Comparison of ENCODE assay signal across 33 cellular contexts in genomic region chr1:166612886-166613285, GRCh38.
DNase-seq lines count a peak whose midpoint lies in the region; ATAC-seq, FAIRE-seq and TF ChIP-seq lines count a peak whose summit lies in the region.
"Had no signal": no experiment of that assay in that cellular context is flagged by ENCODE, and none has a peak within 500 bp of the region (broad histone marks: within the 10 kb centered on the region; RNA-seq: fewer than 3 reads in every experiment).

No MANE protein-coding gene starts in this region.

- no peak for ATAC-seq in K562
- ATAC-seq: A549; CD8-positive, alpha-beta T cell had no signal

- no peaks in the 10 kb centered on the region for H3K27me3 Mint-ChIP-seq in endodermal cell (ENCODE audit: insufficient read depth)
- H3K27me3 Mint-ChIP-seq: B cell; CD4-positive, alpha-beta memory T cell; CD4-positive, alpha-beta T cell; CD8-positive, alpha-beta memory T cell had no signal

- H3K9me1 ChIP-seq in K562 (ENCODE audit: control insufficient read depth, insufficient read depth, low read length), result no peaks in the 10 kb centered on the region

- TF ChIP-seq CTCF in K562 (IDR thresholded peaks at IDR 0.05 in 2 of 3, conservative IDR thresholded peaks at IDR 0.05 in 1 of 3; ENCODE audit: insufficient read depth in 2 of 3, low read depth in 1 of 3, low read length in 3 of 3), result no peak
- TF ChIP-seq CTCF in endodermal cell (conservative IDR thresholded peaks at IDR 0.05), result no peak

- H3K4me2 ChIP-seq in K562 (ENCODE audit: insufficient read depth, low read length), result no peak overlapping the region
- H3K4me2 ChIP-seq: A549; BLaER1; BLaER1 treated with 17β-estradiol and CSF1 and Interleukin-3, amounts not matched to agents 10 nM and 100 nM had no signal

- intact Hi-C loops in K562 (cut with micrococcal nuclease), result no loop called here

- CTCF ChIA-PET in K562 (lab: Yijun Ruan, JAX; ENCODE audit: low intra/inter-chr PET ratio), result no interaction called here

- no peaks in the 10 kb centered on the region for H3K4me1 Mint-ChIP-seq in endodermal cell
- H3K4me1 Mint-ChIP-seq: B cell; CD14-positive monocyte; CD4-positive, alpha-beta memory T cell; CD4-positive, CD25-positive, alpha-beta regulatory T cell; CD8-positive, alpha-beta memory T cell had no signal

- no peaks in the 10 kb centered on the region for H3K9me3 Mint-ChIP-seq in endodermal cell
- H3K9me3 Mint-ChIP-seq: CD4-positive, alpha-beta memory T cell; CD4-positive, alpha-beta T cell; CD8-positive, alpha-beta memory T cell; CD8-positive, alpha-beta T cell had no signal

- TF ChIP-seq RAD21 in K562 (CRISPR knock-in tag; conservative IDR thresholded peaks at IDR 0.05 in 1 of 2, IDR thresholded peaks at IDR 0.05 in 1 of 2), result no peak

- H3K27ac Mint-ChIP-seq in endodermal cell, result no peak overlapping the region
- H3K27ac Mint-ChIP-seq: B cell; CD14-positive monocyte; CD4-positive, alpha-beta memory T cell; CD4-positive, alpha-beta T cell; CD4-positive, CD25-positive, alpha-beta regulatory T cell; CD8-positive, alpha-beta memory T cell; CD8-positive, alpha-beta T cell had no signal

- TF ChIP-seq EP300 in K562 (IDR thresholded peaks at IDR 0.05; ENCODE audit: low read length), result no peak

- POLR2A ChIA-PET in K562 (lab: Yijun Ruan, JAX), result no interaction called here

- no peak overlapping the region for H3K4me3 ChIP-seq in K562
- H3K4me3 ChIP-seq in endodermal cell (ENCODE audit: low read length), result no peak overlapping the region
- H3K4me3 ChIP-seq: A549; BLaER1; BLaER1 treated with 17β-estradiol and CSF1 and Interleukin-3, amounts not matched to agents 10 nM and 100 nM had no signal

- H3K79me2 ChIP-seq in K562 (ENCODE audit: control insufficient read depth, insufficient read depth, low read length), result no peaks in the 10 kb centered on the region

- DNase-seq in OCI-M1 (lab: John Stamatoyannopoulos, UW) (peak; percentile 8), K562 (ENCODE audit: extremely low read depth in 1 of 4, low spot score in 3 of 4) (no peak), NCI-H187 (lab: John Stamatoyannopoulos, UW) (no peak), endodermal cell (no peak)
- DNase-seq: 8988T; ACHN; AML-193; BE2C; C1 segment of cervical spinal cord; Caco-2; Calu3; CD4-positive, alpha-beta memory T cell; CD4-positive, alpha-beta T cell; CD4-positive, CD25-positive, alpha-beta regulatory T cell; CD8-positive, alpha-beta memory T cell; CD8-positive, alpha-beta T cell; COR-L47; DMS 273 treated with DMSO at 0.1 percent for 48 hours; DMS153; DMS53; DMS79; DMS79 treated with DMSO at 0.1 percent for 48 hours; DND-41; EL had no signal

- H3K4me1 ChIP-seq in K562 (replicated peaks in 1 of 2; ENCODE audit: control insufficient read depth in 2 of 2, insufficient read depth in 2 of 2, low read length in 2 of 2) (peaks cover 0 to 8% of the 10 kb centered on the region in 2 experiments; a peak in 3 of 5 replicates), endodermal cell (ENCODE audit: control insufficient read depth, insufficient read depth, low read length) (no peaks in the 10 kb centered on the region)
- H3K4me1 ChIP-seq: A549; BE2C; BLaER1; BLaER1 treated with 17β-estradiol and CSF1 and Interleukin-3, amounts not matched to agents 10 nM and 100 nM; Caco-2 had no signal

- H3K9me3 ChIP-seq in K562 (replicated peaks; ENCODE audit: control insufficient read depth, insufficient read depth, low read depth, low read length) (no peaks in the 10 kb centered on the region), endodermal cell (ENCODE audit: control insufficient read depth, low read length) (no peaks in the 10 kb centered on the region)
- H3K9me3 ChIP-seq: A549; BE2C; BLaER1; BLaER1 treated with 17β-estradiol and CSF1 and Interleukin-3, amounts not matched to agents 10 nM and 100 nM; Caco-2 had no signal

- no peak overlapping the region for H3K4me3 Mint-ChIP-seq in endodermal cell
- H3K4me3 Mint-ChIP-seq: B cell; CD14-positive monocyte; CD4-positive, alpha-beta memory T cell; CD4-positive, alpha-beta T cell; CD4-positive, CD25-positive, alpha-beta regulatory T cell; CD8-positive, alpha-beta memory T cell; CD8-positive, alpha-beta T cell had no signal

- in situ Hi-C loops in K562 (cut with MboI), result no loop called here

- H3K36me3 ChIP-seq in K562 (ENCODE audit: control insufficient read depth, insufficient read depth, low read length) (no peaks in the 10 kb centered on the region), endodermal cell (ENCODE audit: control insufficient read depth, insufficient read depth, low read length) (no peaks in the 10 kb centered on the region)
- H3K36me3 ChIP-seq: BE2C; BLaER1; BLaER1 treated with 17β-estradiol and CSF1 and Interleukin-3, amounts not matched to agents 10 nM and 100 nM had no signal

- no peaks in the 10 kb centered on the region for H4K20me1 ChIP-seq in K562 (replicated peaks; ENCODE audit: control insufficient read depth, insufficient read depth, low read length)
- H4K20me1 ChIP-seq: BLaER1; BLaER1 treated with 17β-estradiol and CSF1 and Interleukin-3, amounts not matched to agents 10 nM and 100 nM had no signal

- FAIRE-seq in K562 (lab: Jason Lieb, UNC), result peak; percentile 26
- FAIRE-seq: A204.1, A549, D721Med had no signal

- H2AFZ ChIP-seq in K562 (ENCODE audit: low read depth, low read length), result no peak overlapping the region

- H3K27me3 ChIP-seq in K562 (ENCODE audit: control insufficient read depth in 2 of 2, insufficient read depth in 2 of 2, low read length in 2 of 2), result no peaks in the 10 kb centered on the region
- H3K27me3 ChIP-seq in endodermal cell (ENCODE audit: control insufficient read depth, insufficient read depth, low read length, poor library complexity, severe bottlenecking), result no peaks in the 10 kb centered on the region
- H3K27me3 ChIP-seq: BE2C; BLaER1; BLaER1 treated with 17β-estradiol and CSF1 and Interleukin-3, amounts not matched to agents 10 nM and 100 nM had no signal

- no peak for TF ChIP-seq POLR2A in K562 (conservative IDR thresholded peaks at IDR 0.05)

- H3K27ac ChIP-seq in K562 (ENCODE audit: extremely low read depth, low read depth, low read length), result no peak overlapping the region
- no peak overlapping the region for H3K27ac ChIP-seq in endodermal cell (ENCODE audit: low read depth, low read length)
- H3K27ac ChIP-seq: 22Rv1; A549; BLaER1; BLaER1 treated with 17β-estradiol and CSF1 and Interleukin-3, amounts not matched to agents 10 nM and 100 nM; C4-2B had no signal

- no TSS peak for BruUV-seq in K562 (replicated peaks; lab: Mats Ljungman, UMichigan)

- H3K9ac ChIP-seq in K562 (ENCODE audit: insufficient read depth in 1 of 2, low read depth in 2 of 2, low read length in 2 of 2) (no peak overlapping the region), endodermal cell (ENCODE audit: extremely low read depth, low read length, poor library complexity, severe bottlenecking) (no peak overlapping the region)
- H3K9ac ChIP-seq: BLaER1; BLaER1 treated with 17β-estradiol and CSF1 and Interleukin-3, amounts not matched to agents 10 nM and 100 nM had no signal

- no peaks in the 10 kb centered on the region for H3K36me3 Mint-ChIP-seq in endodermal cell (ENCODE audit: low read depth)
- H3K36me3 Mint-ChIP-seq: CD14-positive monocyte; CD4-positive, alpha-beta memory T cell; CD4-positive, CD25-positive, alpha-beta regulatory T cell; CD8-positive, alpha-beta memory T cell; CD8-positive, alpha-beta T cell had no signal

- 0% methylated on average over 1 of the region's 1 CpG for WGBS in K562 (ENCODE audit: insufficient coverage, low coverage, missing lambda C conversion rate)
- 78 to 91% methylated on average over 1 of the region's 1 CpG for WGBS in endodermal cell (ENCODE audit: insufficient coverage in 1 of 2, insufficient read length in 1 of 2), 2 experiments

TF ChIP-seq in K562, 482 proteins besides CTCF, POLR2A, EP300 and RAD21 (continues in another document):
- TF ChIP-seq ZNF354B (CRISPR knock-in tag; IDR thresholded peaks at IDR 0.05) (no peak), ILF3 (IDR thresholded peaks at IDR 0.05; ENCODE audit: borderline replicate concordance) (no peak)
